ENCODE assay signal across 16 cellular contexts in the genomic region with DNA sequence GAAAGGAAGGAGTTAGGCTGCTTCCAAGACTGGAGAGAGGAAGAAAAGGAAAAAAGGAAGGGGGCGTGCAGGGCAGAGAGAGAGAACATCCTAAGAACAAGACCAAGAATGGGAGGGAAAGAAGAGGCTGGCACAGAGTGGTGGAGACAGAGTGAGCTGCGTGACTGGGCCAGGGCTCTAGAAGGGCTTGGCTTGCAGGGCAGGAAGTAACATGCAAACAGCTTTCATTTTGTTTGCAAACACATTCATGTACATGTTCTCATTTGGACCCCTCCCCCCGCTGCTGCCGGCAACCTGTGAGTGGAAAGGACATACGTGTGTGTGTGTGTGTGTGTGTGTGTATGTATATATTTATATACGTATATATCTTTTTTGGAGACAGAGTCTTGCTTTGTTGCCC. TPM values are rescaled to one million over a fixed set of nuclear protein-coding genes. Genes with fewer than 3 reads are reported as not detected.
DNase-seq lines count a peak whose midpoint lies in the region; ATAC-seq and TF ChIP-seq lines count a peak whose summit lies in the region.
"Had no signal": no experiment of that assay in that cellular context is flagged by ENCODE, and none has a peak within 500 bp of the region (broad histone marks: within the 10 kb centered on the region; RNA-seq: fewer than 3 reads in every experiment).

No MANE protein-coding gene starts in this region.

- no peak overlapping the region for H3K56ac ChIP-seq in IMR-90 (ENCODE audit: extremely low read depth, insufficient read depth, low read length)

- H3K4ac ChIP-seq in IMR-90 (ENCODE audit: low read depth, low read length) = no peak overlapping the region

- DNase-seq in GM12865 (ENCODE audit: low read depth) (peak; percentile 84), IMR-90 (no peak), immature natural killer cell (no peak), NCI-H510A treated with DMSO at 0.1 percent for 48 hours (lab: John Stamatoyannopoulos, UW) (no peak), OCI-M2 (lab: John Stamatoyannopoulos, UW; ENCODE audit: unreplicated experiment) (no peak), CD1c-positive myeloid dendritic cell (ENCODE audit: extremely low spot score) (no peak)
- DNase-seq: activated T-cell treated with anti-CD3 and anti-CD28 coated beads, Interleukin-2, amount 50 U/mL, for 1 hour; NCI-H1436 treated with DMSO at 0.1 percent for 48 hours had no signal

- no peaks in the 10 kb centered on the region for H3K27me3 ChIP-seq in IMR-90 (ENCODE audit: control insufficient read depth, insufficient read depth, low read length)
- H3K27me3 ChIP-seq: breast epithelium had no signal

- H3K9me3 Mint-ChIP-seq in immature natural killer cell = no peaks in the 10 kb centered on the region
- H3K9me3 Mint-ChIP-seq: dendritic cell treated with granulocyte-macrophage colony-stimulating factor and Interleukin-4, amounts not matched to agents 40 ng/mL and 50 ng/mL, for 4 days; naive thymus-derived CD8-positive, alpha-beta T cell had no signal

- peaks cover 0 to 4% (median 3%) of the 10 kb centered on the region in 3 donors for H3K27me3 Mint-ChIP-seq in immature natural killer cell (ENCODE audit: low read depth in 3 of 3)
- H3K27me3 Mint-ChIP-seq: activated naive CD8-positive, alpha-beta T cell; dendritic cell treated with granulocyte-macrophage colony-stimulating factor and Interleukin-4, amounts not matched to agents 40 ng/mL and 50 ng/mL, for 4 days; naive thymus-derived CD8-positive, alpha-beta T cell had no signal

- ATAC-seq in GM19035 (IDR thresholded peaks at IDR 0.05; ENCODE audit: unreplicated experiment) (peak; percentile 73), IMR-90 (ENCODE audit: low read depth) (no peak), HG03025 (IDR thresholded peaks at IDR 0.05; ENCODE audit: low FRiP score, unreplicated experiment) (no peak)
- ATAC-seq: naive thymus-derived CD8-positive, alpha-beta T cell had no signal

- peak overlapping the region; percentile 53 for H2AFZ ChIP-seq in IMR-90 (replicated peaks; ENCODE audit: low read length, poor library complexity)

- POLR2A ChIA-PET in IMR-90 (lab: Charles Lee; ENCODE audit: unreplicated experiment) = interaction anchor here (0.6 kb wide), 1 partner anchor 59 kb away, joined by 9 read pairs; no protein-coding TSS in a partner anchor

- no peak overlapping the region for H3K4me2 ChIP-seq in IMR-90 (ENCODE audit: low read depth, low read length)
- H3K4me2 ChIP-seq: smooth muscle cell had no signal

- H3K23ac ChIP-seq in IMR-90 (ENCODE audit: low read depth, low read length) = no peak overlapping the region

- H4K5ac ChIP-seq in IMR-90 (ENCODE audit: low read depth, low read length) = no peak overlapping the region

- WGBS in IMR-90 (ENCODE audit: extremely low coverage in 2 of 2, insufficient read length in 1 of 2), 2 experiments = 80% methylated on average over 1 of the region's 6 CpGs; no CpG with 5 or more reads in 1 of the 2 experiments

- H2AK5ac ChIP-seq in IMR-90 (ENCODE audit: low read depth, low read length) = no peak overlapping the region

- H3K18ac ChIP-seq in IMR-90 (ENCODE audit: low read depth, low read length) = no peak overlapping the region

- H2BK15ac ChIP-seq in IMR-90 (ENCODE audit: low read depth, low read length) = no peak overlapping the region

- dilution Hi-C loops in IMR-90 (cut with HindIII; ENCODE audit: low sequenced_read_pairs, unreplicated experiment) = no loop called here

- intact Hi-C loops in IMR-90 (cut with micrococcal nuclease) = no loop called here

- peaks cover 7 to 10% of the 10 kb centered on the region in 2 donors for H3K4me1 Mint-ChIP-seq in immature natural killer cell

- no peak overlapping the region for H3K4me3 ChIP-seq in GM12865 (ENCODE audit: low read depth, low read length)
- H3K4me3 ChIP-seq in IMR-90 (ENCODE audit: insufficient read depth, low read depth, low read length) = no peak overlapping the region
- H3K4me3 ChIP-seq: breast epithelium, prostate gland, smooth muscle cell had no signal

- H3K9me1 ChIP-seq in IMR-90 (ENCODE audit: insufficient read depth, low read length) = no peaks in the 10 kb centered on the region

- no peaks in the 10 kb centered on the region for H4K20me1 ChIP-seq in IMR-90 (ENCODE audit: insufficient read depth, low read length)

- H3K14ac ChIP-seq in IMR-90 (replicated peaks; ENCODE audit: low read depth, low read length) = no peak overlapping the region

- H3K27ac Mint-ChIP-seq in immature natural killer cell = peak overlapping the region in 3 of 6 donors; percentile 13 to 59 (median 49)
- H3K27ac Mint-ChIP-seq: activated naive CD8-positive, alpha-beta T cell; dendritic cell treated with granulocyte-macrophage colony-stimulating factor and Interleukin-4, amounts not matched to agents 40 ng/mL and 50 ng/mL, for 4 days had no signal

- H2BK20ac ChIP-seq in IMR-90 (ENCODE audit: low read depth, low read length) = no peak overlapping the region

- BruUV-seq in IMR-90 (replicated peaks; lab: Mats Ljungman, UMichigan) = no TSS peak

- H3K9me3 ChIP-seq in IMR-90 (ENCODE audit: control insufficient read depth, insufficient read depth, low read length) = no peaks in the 10 kb centered on the region
- H3K9me3 ChIP-seq: breast epithelium, prostate gland had no signal

- CTCF ChIA-PET in IMR-90 (lab: Yijun Ruan, JAX) = no interaction called here

- no peak overlapping the region for H4K91ac ChIP-seq in IMR-90 (ENCODE audit: insufficient read depth, low read depth, low read length)

- no peak overlapping the region for H3K9ac ChIP-seq in IMR-90 (ENCODE audit: low read depth, low read length)

- no peak for TF ChIP-seq POLR2A in IMR-90 (IDR thresholded peaks at IDR 0.05; ENCODE audit: low read depth, low read length)

- no peak overlapping the region for H2BK5ac ChIP-seq in IMR-90 (ENCODE audit: low read depth, low read length, poor library complexity, severe bottlenecking)

- H3K4me1 ChIP-seq in IMR-90 (ENCODE audit: control insufficient read depth, insufficient read depth, low read length) = no peaks in the 10 kb centered on the region
- H3K4me1 ChIP-seq: breast epithelium, prostate gland had no signal

- no peak overlapping the region for H3K27ac ChIP-seq in IMR-90 (ENCODE audit: insufficient read depth, low read length)
- H3K27ac ChIP-seq: breast epithelium, prostate gland had no signal

- TF ChIP-seq RAD21 in IMR-90 (IDR thresholded peaks at IDR 0.05; ENCODE audit: low read length) = no peak

- no peak overlapping the region for H2BK120ac ChIP-seq in IMR-90 (ENCODE audit: low read depth, low read length)

- peak overlapping the region in 3 of 5 donors; percentile 4 to 51 (median 12) for H3K4me3 Mint-ChIP-seq in immature natural killer cell
- H3K4me3 Mint-ChIP-seq: activated naive CD8-positive, alpha-beta T cell; dendritic cell treated with granulocyte-macrophage colony-stimulating factor and Interleukin-4, amounts not matched to agents 40 ng/mL and 50 ng/mL, for 4 days; naive thymus-derived CD8-positive, alpha-beta T cell had no signal

- H2AK9ac ChIP-seq in IMR-90 (replicated peaks; ENCODE audit: low read depth, low read length, poor library complexity) = no peak overlapping the region

- in situ Hi-C loops in IMR-90 (cut with MboI; ENCODE audit: low sequenced_read_pairs) = no loop called here

- peaks cover 17 to 33% (median 20%) of the 10 kb centered on the region in 3 donors for H3K36me3 Mint-ChIP-seq in immature natural killer cell

- H3K36me3 ChIP-seq in IMR-90 (ENCODE audit: control insufficient read depth, insufficient read depth, low read length) = no peaks in the 10 kb centered on the region
- H3K36me3 ChIP-seq: breast epithelium had no signal

- no peak overlapping the region for H4K8ac ChIP-seq in IMR-90 (ENCODE audit: low read depth in 2 of 2, low read length in 2 of 2)

- TF ChIP-seq CTCF in GM12865 (IDR thresholded peaks at IDR 0.05; ENCODE audit: insufficient read depth, low read depth, low read length, missing control alignments) = no peak
- TF ChIP-seq CTCF in IMR-90 (conservative IDR thresholded peaks at IDR 0.05; ENCODE audit: low read depth, low read length) = no peak

- no peaks in the 10 kb centered on the region for H3K79me1 ChIP-seq in IMR-90 (ENCODE audit: low read depth in 1 of 2, low read length in 2 of 2)

TF ChIP-seq in IMR-90, 13 proteins besides CTCF, POLR2A, EP300 and RAD21:
- no peak for TF ChIP-seq CEBPB (IDR thresholded peaks at IDR 0.05; ENCODE audit: low read depth, low read length)
- no peak for TF ChIP-seq BHLHE40 (IDR thresholded peaks at IDR 0.05; ENCODE audit: low read depth, low read length)
- TF ChIP-seq MAZ (IDR thresholded peaks at IDR 0.05; ENCODE audit: borderline replicate concordance, low read depth, low read length) = no peak
- no peak for TF ChIP-seq MXI1 (IDR thresholded peaks at IDR 0.05; ENCODE audit: borderline replicate concordance, low read depth, low read length)
- TF ChIP-seq, protein P1, sequence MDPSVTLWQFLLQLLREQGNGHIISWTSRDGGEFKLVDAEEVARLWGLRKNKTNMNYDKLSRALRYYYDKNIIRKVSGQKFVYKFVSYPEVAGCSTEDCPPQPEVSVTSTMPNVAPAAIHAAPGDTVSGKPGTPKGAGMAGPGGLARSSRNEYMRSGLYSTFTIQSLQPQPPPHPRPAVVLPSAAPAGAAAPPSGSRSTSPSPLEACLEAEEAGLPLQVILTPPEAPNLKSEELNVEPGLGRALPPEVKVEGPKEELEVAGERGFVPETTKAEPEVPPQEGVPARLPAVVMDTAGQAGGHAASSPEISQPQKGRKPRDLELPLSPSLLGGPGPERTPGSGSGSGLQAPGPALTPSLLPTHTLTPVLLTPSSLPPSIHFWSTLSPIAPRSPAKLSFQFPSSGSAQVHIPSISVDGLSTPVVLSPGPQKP (IDR thresholded peaks at IDR 0.05; ENCODE audit: borderline replicate concordance, low read depth, low read length) = no peak
- TF ChIP-seq SMC3 (IDR thresholded peaks at IDR 0.05; ENCODE audit: low read depth, low read length) = no peak
- TF ChIP-seq RCOR1 (IDR thresholded peaks at IDR 0.05; ENCODE audit: insufficient replicate concordance, low read length) = no peak
- no peak for TF ChIP-seq CHD1 (IDR thresholded peaks at IDR 0.05; ENCODE audit: low read depth, low read length)
- TF ChIP-seq MAFK (IDR thresholded peaks at IDR 0.05; ENCODE audit: low read depth, low read length) = no peak
- TF ChIP-seq, protein P2, sequence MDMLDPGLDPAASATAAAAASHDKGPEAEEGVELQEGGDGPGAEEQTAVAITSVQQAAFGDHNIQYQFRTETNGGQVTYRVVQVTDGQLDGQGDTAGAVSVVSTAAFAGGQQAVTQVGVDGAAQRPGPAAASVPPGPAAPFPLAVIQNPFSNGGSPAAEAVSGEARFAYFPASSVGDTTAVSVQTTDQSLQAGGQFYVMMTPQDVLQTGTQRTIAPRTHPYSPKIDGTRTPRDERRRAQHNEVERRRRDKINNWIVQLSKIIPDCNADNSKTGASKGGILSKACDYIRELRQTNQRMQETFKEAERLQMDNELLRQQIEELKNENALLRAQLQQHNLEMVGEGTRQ (IDR thresholded peaks at IDR 0.05; ENCODE audit: low read depth, low read length) = no peak

RNA-seq across cellular contexts. Expression of a gene that starts 46.8 kb away (rescaled TPM):
- 6.1 and 9.7 TPM in 2 replicates for total RNA-seq in IMR-90 (2012; rRNA removed)
- 4.4 and 4.5 TPM in 2 replicates for polyA plus RNA-seq in IMR-90 (2012; rRNA removed)
- 1.4 and 3.9 TPM in 2 replicates for polyA plus RNA-seq in IMR-90 (2012; cell fraction: cytosol; rRNA removed)
- 15.3 and 15.8 TPM in 2 replicates for polyA plus RNA-seq in IMR-90 (2012; cell fraction: nucleus; rRNA removed; ENCODE audit: low replicate concordance)
- 10 to 100 TPM in 1 of 3 donors, 1 to 10 TPM in 2; 9.4 to 15.9 (median 9.9) TPM for polyA plus RNA-seq in immature natural killer cell
